Comparison of ENCODE assay signal across 34 cellular contexts in the genomic region with DNA sequence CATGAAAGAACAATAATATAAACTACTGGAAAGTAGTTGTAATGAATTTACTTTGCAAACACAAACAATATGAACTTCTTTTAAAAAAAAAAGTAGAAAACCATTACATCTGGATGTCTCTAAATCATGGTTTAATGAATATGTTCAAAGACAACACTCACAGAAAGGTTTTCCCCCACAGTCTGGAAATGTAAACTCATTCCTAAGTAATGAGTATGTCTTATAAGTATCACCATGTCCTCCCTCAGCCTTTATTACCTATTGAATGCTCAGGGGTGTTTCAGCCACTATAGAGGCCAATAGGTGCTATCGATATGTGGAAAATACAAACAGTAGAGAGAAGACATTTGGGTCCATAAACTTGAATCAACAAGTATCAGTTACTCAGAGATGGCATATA.
A peak's percentile ranks its signal among the peaks of the same experiment; 100 is the strongest.
DNase-seq lines count a peak whose midpoint lies in the region; ATAC-seq and TF ChIP-seq lines count a peak whose summit lies in the region.
"Had no signal": no experiment of that assay in that cellular context is flagged by ENCODE, and none has a peak within 500 bp of the region (broad histone marks: within the 10 kb centered on the region; RNA-seq: fewer than 3 reads in every experiment).

No MANE protein-coding gene starts in this region.

- H3K27ac ChIP-seq in IMR-90 (ENCODE audit: insufficient read depth, low read length) (no peak overlapping the region), GM23338 (ENCODE audit: low read depth) (no peak overlapping the region)
- H3K27ac ChIP-seq: cardiac muscle cell, esophagus muscularis mucosa, gastroesophageal sphincter, ovary, skin epidermis had no signal

- no peak overlapping the region for H3K14ac ChIP-seq in IMR-90 (replicated peaks; ENCODE audit: low read depth, low read length)

- no peaks in the 10 kb centered on the region for H4K20me1 ChIP-seq in IMR-90 (ENCODE audit: insufficient read depth, low read length)
- H4K20me1 ChIP-seq in GM23338 (replicated peaks; ENCODE audit: insufficient read depth), result no peaks in the 10 kb centered on the region

- BruUV-seq in IMR-90 (replicated peaks; lab: Mats Ljungman, UMichigan), result no TSS peak

- H3K56ac ChIP-seq in IMR-90 (ENCODE audit: extremely low read depth, insufficient read depth, low read length), result no peak overlapping the region

- H3K4me3 Mint-ChIP-seq in chondrocyte (ENCODE audit: unreplicated experiment) (no peak overlapping the region), mesothelial cell of epicardium (no peak overlapping the region), GM23338 (no peak overlapping the region)
- no peak overlapping the region for H3K4me3 Mint-ChIP-seq in stimulated activated effector memory CD8-positive, alpha-beta T cell treated with anti-CD3 and anti-CD28 coated beads, Interleukin-12 subunit alpha, Interleukin-12 subunit beta, amount 100 ng/mL, for 72 hours
- H3K4me3 Mint-ChIP-seq: activated CD8-positive, alpha-beta memory T cell treated with anti-CD3 and anti-CD28 coated beads, Interleukin-2, amount 10 ng/mL, durations not matched to agents 7 days and 5 days; activated naive CD4-positive, alpha-beta T cell treated with anti-CD3 and anti-CD28 coated beads, Interleukin-2, amount 10 ng/mL, durations not matched to agents 7 days and 5 days; B cell; CD4-positive, alpha-beta memory T cell; dendritic cell treated with granulocyte-macrophage colony-stimulating factor and Interleukin-4, amounts not matched to agents 40 ng/mL and 50 ng/mL, for 4 days; nephron progenitor cell; T-helper 1 cell treated with Interleukin-12 subunit alpha and Interleukin-12 subunit beta and Interleukin-4 antibody, amounts not matched to agents 30 μg/mL and 1 μg/mL, for 36 hours had no signal

- intact Hi-C loops in IMR-90 (cut with micrococcal nuclease), result no loop called here

- no peak overlapping the region for H2BK120ac ChIP-seq in IMR-90 (ENCODE audit: low read depth, low read length)

- H3K4me2 ChIP-seq in IMR-90 (ENCODE audit: low read depth, low read length), result no peak overlapping the region
- no peak overlapping the region for H3K4me2 ChIP-seq in GM23338

- H3K18ac ChIP-seq in IMR-90 (ENCODE audit: low read depth, low read length), result no peak overlapping the region

- WGBS in IMR-90 (ENCODE audit: extremely low coverage in 2 of 2, insufficient read length in 1 of 2), 2 experiments, result no CpG with 5 or more reads among the region's 1 CpG

- no peak overlapping the region for H2AK5ac ChIP-seq in IMR-90 (ENCODE audit: low read depth, low read length)

- H3K4me1 ChIP-seq in IMR-90 (ENCODE audit: control insufficient read depth, insufficient read depth, low read length), result peaks cover 6% of the 10 kb centered on the region
- H3K4me1 ChIP-seq in GM23338 (ENCODE audit: insufficient read depth), result 0 out of 2 replicates have a peak, but pooled peaks cover 4% of the 10 kb centered on the region

- in situ Hi-C loops in IMR-90 (cut with MboI; ENCODE audit: low sequenced_read_pairs), result loop anchor here (25.0 kb wide), 1 partner anchor 496 kb away; no protein-coding TSS in a partner anchor

- no peak overlapping the region for H3K23ac ChIP-seq in IMR-90 (ENCODE audit: low read depth, low read length)

- peak overlapping the region; percentile 47 for H2BK5ac ChIP-seq in IMR-90 (ENCODE audit: low read depth, low read length, poor library complexity, severe bottlenecking)

- no peaks in the 10 kb centered on the region for H3K27me3 Mint-ChIP-seq in chondrocyte (ENCODE audit: low read depth)
- H3K27me3 Mint-ChIP-seq in mesothelial cell of epicardium (ENCODE audit: low read depth), result no peaks in the 10 kb centered on the region
- no peaks in the 10 kb centered on the region for H3K27me3 Mint-ChIP-seq in GM23338 (ENCODE audit: insufficient read depth, low read depth, poor library complexity)
- H3K27me3 Mint-ChIP-seq: activated naive CD4-positive, alpha-beta T cell treated with anti-CD3 and anti-CD28 coated beads, Interleukin-2, amount 10 ng/mL, durations not matched to agents 7 days and 5 days; B cell; dendritic cell treated with granulocyte-macrophage colony-stimulating factor and Interleukin-4, amounts not matched to agents 40 ng/mL and 50 ng/mL, for 4 days had no signal

- peaks cover 73% of the 10 kb centered on the region for H3K4me1 Mint-ChIP-seq in chondrocyte (ENCODE audit: low read depth)
- H3K4me1 Mint-ChIP-seq in mesothelial cell of epicardium, result peaks cover 32% of the 10 kb centered on the region
- H3K4me1 Mint-ChIP-seq in GM23338, result peaks cover 7% of the 10 kb centered on the region; the same call in 2 of the 3 replicates
- H3K4me1 Mint-ChIP-seq in stimulated activated effector memory CD8-positive, alpha-beta T cell treated with anti-CD3 and anti-CD28 coated beads, Interleukin-12 subunit alpha, Interleukin-12 subunit beta, amount 100 ng/mL, for 72 hours, result no peaks in the 10 kb centered on the region
- H3K4me1 Mint-ChIP-seq: activated CD8-positive, alpha-beta memory T cell treated with anti-CD3 and anti-CD28 coated beads, Interleukin-2, amount 10 ng/mL, durations not matched to agents 7 days and 5 days; activated naive CD4-positive, alpha-beta T cell treated with anti-CD3 and anti-CD28 coated beads, Interleukin-2, amount 10 ng/mL, durations not matched to agents 7 days and 5 days; B cell; CD4-positive, alpha-beta memory T cell had no signal

- dilution Hi-C loops in IMR-90 (cut with HindIII; ENCODE audit: low sequenced_read_pairs, unreplicated experiment), result no loop called here

- H3K27ac Mint-ChIP-seq in chondrocyte (ENCODE audit: unreplicated experiment) (peak overlapping the region; percentile 88), mesothelial cell of epicardium (peak overlapping the region; percentile 61), GM23338 (no peak overlapping the region)
- H3K27ac Mint-ChIP-seq in stimulated activated effector memory CD8-positive, alpha-beta T cell treated with anti-CD3 and anti-CD28 coated beads, Interleukin-12 subunit alpha, Interleukin-12 subunit beta, amount 100 ng/mL, for 72 hours, result no peak overlapping the region
- H3K27ac Mint-ChIP-seq: activated CD8-positive, alpha-beta memory T cell treated with anti-CD3 and anti-CD28 coated beads, Interleukin-2, amount 10 ng/mL, durations not matched to agents 7 days and 5 days; activated naive CD4-positive, alpha-beta T cell treated with anti-CD3 and anti-CD28 coated beads, Interleukin-2, amount 10 ng/mL, durations not matched to agents 7 days and 5 days; B cell; CD4-positive, alpha-beta memory T cell; dendritic cell treated with granulocyte-macrophage colony-stimulating factor and Interleukin-4, amounts not matched to agents 40 ng/mL and 50 ng/mL, for 4 days; nephron progenitor cell; T-helper 1 cell treated with Interleukin-12 subunit alpha and Interleukin-12 subunit beta and Interleukin-4 antibody, amounts not matched to agents 30 μg/mL and 1 μg/mL, for 36 hours had no signal

- H3K36me3 Mint-ChIP-seq in chondrocyte (ENCODE audit: low read depth) (peaks cover 58% of the 10 kb centered on the region), mesothelial cell of epicardium (peaks cover 42% of the 10 kb centered on the region), GM23338 (ENCODE audit: low read depth) (no peaks in the 10 kb centered on the region; the same call in 2 of the 3 replicates)
- no peaks in the 10 kb centered on the region for H3K36me3 Mint-ChIP-seq in stimulated activated effector memory CD8-positive, alpha-beta T cell treated with anti-CD3 and anti-CD28 coated beads, Interleukin-12 subunit alpha, Interleukin-12 subunit beta, amount 100 ng/mL, for 72 hours
- H3K36me3 Mint-ChIP-seq: activated CD8-positive, alpha-beta memory T cell treated with anti-CD3 and anti-CD28 coated beads, Interleukin-2, amount 10 ng/mL, durations not matched to agents 7 days and 5 days; activated naive CD4-positive, alpha-beta T cell treated with anti-CD3 and anti-CD28 coated beads, Interleukin-2, amount 10 ng/mL, durations not matched to agents 7 days and 5 days; CD4-positive, alpha-beta memory T cell had no signal

- H3K9me2 ChIP-seq in GM23338 (ENCODE audit: insufficient read depth), result no peaks in the 10 kb centered on the region

- no peak overlapping the region for H4K8ac ChIP-seq in IMR-90 (ENCODE audit: low read depth in 2 of 2, low read length in 2 of 2)

- no peak overlapping the region for H3K9ac ChIP-seq in IMR-90 (ENCODE audit: low read depth, low read length)

- no peaks in the 10 kb centered on the region; the same call in 1 of the 2 replicates for H3K36me3 ChIP-seq in IMR-90 (ENCODE audit: control insufficient read depth, insufficient read depth, low read length)
- H3K36me3 ChIP-seq in GM23338 (ENCODE audit: insufficient read depth), result no peaks in the 10 kb centered on the region
- H3K36me3 ChIP-seq: gastroesophageal sphincter, ovary had no signal

- H4K91ac ChIP-seq in IMR-90 (ENCODE audit: insufficient read depth, low read depth, low read length), result no peak overlapping the region

- H3K9me3 ChIP-seq in IMR-90 (ENCODE audit: control insufficient read depth, insufficient read depth, low read length), result no peaks in the 10 kb centered on the region
- H3K9me3 ChIP-seq: esophagus muscularis mucosa, gastroesophageal sphincter, ovary had no signal

- H3K4me3 ChIP-seq in IMR-90 (ENCODE audit: insufficient read depth, low read depth, low read length), result no peak overlapping the region
- H3K4me3 ChIP-seq in GM23338, result no peak overlapping the region
- H3K4me3 ChIP-seq: cardiac muscle cell, esophagus muscularis mucosa, gastroesophageal sphincter, lung, ovary, skin epidermis had no signal

- TF ChIP-seq CTCF in IMR-90 (conservative IDR thresholded peaks at IDR 0.05; ENCODE audit: low read depth, low read length) (no peak), chondrocyte (IDR thresholded peaks at IDR 0.05) (no peak), mesothelial cell of epicardium (IDR thresholded peaks at IDR 0.05; ENCODE audit: unreplicated experiment) (no peak), GM23338 (conservative IDR thresholded peaks at IDR 0.05; ENCODE audit: low read depth in 2 of 2) (no peak)

- H2AK9ac ChIP-seq in IMR-90 (replicated peaks; ENCODE audit: low read depth, low read length, poor library complexity), result no peak overlapping the region

- H3K79me2 ChIP-seq in GM23338 (replicated peaks; ENCODE audit: insufficient read depth), result no peaks in the 10 kb centered on the region

- H3K79me1 ChIP-seq in IMR-90 (ENCODE audit: low read depth in 1 of 2, low read length in 2 of 2), result peaks cover 0 to 9% of the 10 kb centered on the region in 2 experiments; a peak in 1 of 4 replicates

- H3K9me3 Mint-ChIP-seq in chondrocyte (ENCODE audit: low read depth) (no peaks in the 10 kb centered on the region), mesothelial cell of epicardium (no peaks in the 10 kb centered on the region), GM23338 (no peaks in the 10 kb centered on the region)
- no peaks in the 10 kb centered on the region for H3K9me3 Mint-ChIP-seq in stimulated activated effector memory CD8-positive, alpha-beta T cell treated with anti-CD3 and anti-CD28 coated beads, Interleukin-12 subunit alpha, Interleukin-12 subunit beta, amount 100 ng/mL, for 72 hours
- H3K9me3 Mint-ChIP-seq: activated naive CD4-positive, alpha-beta T cell treated with anti-CD3 and anti-CD28 coated beads, Interleukin-2, amount 10 ng/mL, durations not matched to agents 7 days and 5 days; CD4-positive, alpha-beta memory T cell; dendritic cell treated with granulocyte-macrophage colony-stimulating factor and Interleukin-4, amounts not matched to agents 40 ng/mL and 50 ng/mL, for 4 days; nephron progenitor cell; T-helper 1 cell treated with Interleukin-12 subunit alpha and Interleukin-12 subunit beta and Interleukin-4 antibody, amounts not matched to agents 30 μg/mL and 1 μg/mL, for 36 hours had no signal

- H3K27me3 ChIP-seq in IMR-90 (ENCODE audit: control insufficient read depth, insufficient read depth, low read length) (no peaks in the 10 kb centered on the region), GM23338 (ENCODE audit: insufficient read depth) (no peaks in the 10 kb centered on the region)
- H3K27me3 ChIP-seq: cardiac muscle cell, esophagus muscularis mucosa, gastroesophageal sphincter, ovary had no signal

- H4K5ac ChIP-seq in IMR-90 (ENCODE audit: low read depth, low read length), result no peak overlapping the region

- CTCF ChIA-PET in IMR-90 (lab: Yijun Ruan, JAX), result no interaction called here

- TF ChIP-seq POLR2A in IMR-90 (IDR thresholded peaks at IDR 0.05; ENCODE audit: low read depth, low read length), result no peak

- ATAC-seq in IMR-90 (ENCODE audit: low read depth) (peak; percentile 75), GM23338 (no peak)
- no peak for ATAC-seq in stimulated activated effector memory CD8-positive, alpha-beta T cell treated with anti-CD3 and anti-CD28 coated beads, Interleukin-12 subunit alpha, Interleukin-12 subunit beta, amount 100 ng/mL, for 72 hours
- ATAC-seq: activated CD8-positive, alpha-beta memory T cell treated with anti-CD3 and anti-CD28 coated beads, Interleukin-2, amount 10 ng/mL, durations not matched to agents 7 days and 5 days; gastroesophageal sphincter; HepG2; left cardiac atrium; SK-N-SH treated with all-trans-retinoic acid at 6 μM for 48 hours; stimulated activated naive CD8-positive, alpha-beta T cell treated with anti-CD3 and anti-CD28 coated beads, Interleukin-15, Interleukin-2, amounts not matched to agents 100 U/mL and 50 U/mL, for 24 hours had no signal

- DNase-seq in AG08395 (ENCODE audit: low spot score) (peak; percentile 22), IMR-90 (peak; percentile 79), chondrocyte (ENCODE audit: low spot score) (no peak), mesothelial cell of epicardium (ENCODE audit: low spot score in 2 of 2, unreplicated experiment in 2 of 2) (no peak), GM23338 (ENCODE audit: low spot score) (no peak), NCI-H345 treated with DMSO at 0.1 percent for 48 hours (lab: John Stamatoyannopoulos, UW; ENCODE audit: unreplicated experiment) (no peak)
- no peak for DNase-seq in stimulated activated naive CD4-positive, alpha-beta T cell treated with Interleukin-2 at 50 U/mL for 16 hours (lab: John Stamatoyannopoulos, UW)
- DNase-seq in stimulated activated effector memory CD8-positive, alpha-beta T cell treated with anti-CD3 and anti-CD28 coated beads, Interleukin-12 subunit alpha, Interleukin-12 subunit beta, amount 100 ng/mL, for 72 hours (ENCODE audit: low spot score in 2 of 2), result no peak
- DNase-seq: activated CD4-positive, CD25-positive, alpha-beta regulatory T cell; activated CD8-positive, alpha-beta memory T cell treated with anti-CD3 and anti-CD28 coated beads, Interleukin-2, amount 10 ng/mL, durations not matched to agents 7 days and 5 days; activated naive CD4-positive, alpha-beta T cell treated with anti-CD3 and anti-CD28 coated beads, Interleukin-2, amount 10 ng/mL, durations not matched to agents 7 days and 5 days; amniotic stem cell; CD4-positive, alpha-beta memory T cell; Karpas-422; left cardiac atrium; NCI-H1417 treated with DMSO at 0.1 percent for 48 hours; NCI-H2081 treated with DMSO at 0.1 percent for 48 hours; NCI-H2227 treated with DMSO at 0.1 percent for 48 hours; NCI-H69; nephron progenitor cell; ovary; retina; Right ventricle myocardium superior; stimulated activated naive CD8-positive, alpha-beta T cell treated with anti-CD3 and anti-CD28 coated beads, Interleukin-15, Interleukin-2, amounts not matched to agents 100 U/mL and 50 U/mL, for 24 hours had no signal

- POLR2A ChIA-PET in IMR-90 (lab: Charles Lee; ENCODE audit: unreplicated experiment), result no interaction called here

- H3K9me1 ChIP-seq in IMR-90 (ENCODE audit: insufficient read depth, low read length), result peaks cover 11% of the 10 kb centered on the region

- H2BK15ac ChIP-seq in IMR-90 (ENCODE audit: low read depth, low read length), result no peak overlapping the region

- H3K4ac ChIP-seq in IMR-90 (ENCODE audit: low read depth, low read length), result no peak overlapping the region

- no peak for TF ChIP-seq RAD21 in IMR-90 (IDR thresholded peaks at IDR 0.05; ENCODE audit: low read length)

- no peaks in the 10 kb centered on the region for H3F3A ChIP-seq in GM23338 (replicated peaks; ENCODE audit: low read depth)

- no peak overlapping the region for H2BK20ac ChIP-seq in IMR-90 (ENCODE audit: low read depth, low read length)

- H2AFZ ChIP-seq in IMR-90 (replicated peaks; ENCODE audit: low read length, poor library complexity) (no peak overlapping the region), GM23338 (no peak overlapping the region)

Comparison
In these comparisons a context has a peak if more than half of its experiments do, and no peak if none do; other contexts are left out.
1. DNase-seq: peak in AG08395 (single experiment) and IMR-90 (single experiment); none in chondrocyte (single experiment), mesothelial cell of epicardium (0 of 2), GM23338 (single experiment), stimulated activated naive CD4-positive, alpha-beta T cell treated with Interleukin-2 at 50 U/mL for 16 hours (single experiment), stimulated activated effector memory CD8-positive, alpha-beta T cell treated with anti-CD3 and anti-CD28 coated beads, Interleukin-12 subunit alpha, Interleukin-12 subunit beta, amount 100 ng/mL, for 72 hours (0 of 2) and NCI-H345 treated with DMSO at 0.1 percent for 48 hours (single experiment).
2. H3K27ac Mint-ChIP-seq: peak in chondrocyte (single experiment) and mesothelial cell of epicardium (single experiment); none in GM23338 (single experiment) and stimulated activated effector memory CD8-positive, alpha-beta T cell treated with anti-CD3 and anti-CD28 coated beads, Interleukin-12 subunit alpha, Interleukin-12 subunit beta, amount 100 ng/mL, for 72 hours (single experiment).